8 cellular contexts compared by ENCODE assay signal in the genomic region with DNA sequence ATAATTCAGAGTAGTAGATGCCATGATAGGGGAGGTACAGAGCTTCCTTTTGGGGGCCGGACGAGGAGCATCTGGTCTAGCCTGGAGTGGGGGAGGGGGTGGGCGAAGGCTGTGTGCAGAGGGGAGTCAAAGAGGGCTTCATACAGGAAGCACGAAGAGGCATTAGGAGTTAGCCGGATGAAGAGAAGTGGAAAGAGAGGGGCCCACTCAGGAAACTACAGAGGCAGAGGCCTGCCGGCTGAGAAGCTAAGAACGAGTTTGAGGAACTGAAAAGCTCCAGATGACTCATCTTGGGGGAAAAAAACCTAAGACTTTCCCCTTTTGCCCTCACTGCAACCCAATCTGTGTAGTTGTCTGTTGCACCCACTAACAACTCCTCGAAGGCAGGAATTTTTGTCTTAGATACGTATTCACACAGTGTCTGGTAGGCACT. TPM values are rescaled to one million over a fixed set of nuclear protein-coding genes. Genes with fewer than 3 reads are reported as not detected.
DNase-seq lines count a peak whose midpoint lies in the region; ATAC-seq and TF ChIP-seq lines count a peak whose summit lies in the region.

No MANE protein-coding gene starts in this region.

- DNase-seq in CD8-positive, alpha-beta memory T cell: peak in 3 of 5 donors; percentile 40 to 64 (median 46)
- DNase-seq in SK-N-MC (ENCODE audit: low read depth, low spot score) (peak; percentile 22), ascending aorta (ENCODE audit: low spot score in 2 of 2) (peak in 1 of 2 donors; percentile 10), HK-2 (ENCODE audit: unreplicated experiment) (no peak)
- peak; percentile 50 for DNase-seq in stimulated activated CD4-positive, alpha-beta T cell treated with anti-CD3 and anti-CD28 coated beads, Interleukin-12 subunit alpha, Interleukin-12 subunit beta, amount 100 ng/mL, for 4 hours

- no peak for TF ChIP-seq CTCF in ascending aorta (IDR thresholded peaks at IDR 0.05)

- H3K9me3 Mint-ChIP-seq in CD8-positive, alpha-beta memory T cell: no peaks in the 10 kb centered on the region

- no peaks in the 10 kb centered on the region for H3K27me3 ChIP-seq in CD8-positive, alpha-beta memory T cell (ENCODE audit: insufficient read depth, low read length, poor library complexity, severe bottlenecking)
- H3K27me3 ChIP-seq in ascending aorta (no peaks in the 10 kb centered on the region), iPS-18a (ENCODE audit: control insufficient read depth, insufficient read depth, low read length) (no peaks in the 10 kb centered on the region)

- H3K27ac Mint-ChIP-seq in CD8-positive, alpha-beta memory T cell: peak overlapping the region; percentile 97 to 100 (median 99)

- ATAC-seq in GM19395 (IDR thresholded peaks at IDR 0.05; ENCODE audit: unreplicated experiment) (peak; percentile 56), HG03520 (IDR thresholded peaks at IDR 0.05; ENCODE audit: unreplicated experiment) (peak; percentile 45)

- H3K36me3 ChIP-seq in CD8-positive, alpha-beta memory T cell (ENCODE audit: insufficient read depth, low read length): peaks cover 7% of the 10 kb centered on the region
- H3K36me3 ChIP-seq in SK-N-MC (ENCODE audit: insufficient read depth, low read length) (peaks cover 14% of the 10 kb centered on the region; the same call in 1 of the 2 replicates), ascending aorta (peaks cover 8% of the 10 kb centered on the region in 2 donors), iPS-18a (ENCODE audit: control insufficient read depth, low read depth, low read length) (peaks cover 15% of the 10 kb centered on the region)

- peaks cover 48 to 56% (median 52%) of the 10 kb centered on the region in 3 donors for H3K4me1 Mint-ChIP-seq in CD8-positive, alpha-beta memory T cell

- no peaks in the 10 kb centered on the region for H3K9me3 ChIP-seq in CD8-positive, alpha-beta memory T cell (ENCODE audit: low read length)
- no peaks in the 10 kb centered on the region for H3K9me3 ChIP-seq in SK-N-MC (ENCODE audit: low read depth, low read length)
- H3K9me3 ChIP-seq in ascending aorta: no peaks in the 10 kb centered on the region
- no peaks in the 10 kb centered on the region for H3K9me3 ChIP-seq in iPS-18a (ENCODE audit: control insufficient read depth, low read depth, low read length)

- H3K4me1 ChIP-seq in CD8-positive, alpha-beta memory T cell (ENCODE audit: insufficient read depth, low read length): peaks cover 45% of the 10 kb centered on the region
- peaks cover 0 to 12% of the 10 kb centered on the region in 2 donors for H3K4me1 ChIP-seq in ascending aorta
- peaks cover 6% of the 10 kb centered on the region for H3K4me1 ChIP-seq in iPS-18a (ENCODE audit: control insufficient read depth, low read depth, low read length)

- CTCF ChIA-PET in CD8-positive, alpha-beta memory T cell (lab: Charles Lee): interaction anchor here (0.6 to 3.6 kb wide), 12 partner anchors 14 to 299 kb away, joined by 3 to 21 read pairs (median 4); a partner anchor contains a TSS

- POLR2A ChIA-PET in CD8-positive, alpha-beta memory T cell (lab: Charles Lee): interaction anchor here (0.6 to 2.9 kb wide), 30 partner anchors 15 to 1142 kb away, joined by 3 to 50 read pairs (median 6); a partner anchor contains a TSS

- peak overlapping the region; percentile 97 to 100 (median 99) for H3K4me3 Mint-ChIP-seq in CD8-positive, alpha-beta memory T cell

- peaks cover 0 to 47% (median 5%) of the 10 kb centered on the region in 3 donors for H3K36me3 Mint-ChIP-seq in CD8-positive, alpha-beta memory T cell

- peaks cover 0 to 2% of the 10 kb centered on the region in 2 donors for H3K27me3 Mint-ChIP-seq in CD8-positive, alpha-beta memory T cell

- H3K4me3 ChIP-seq in CD8-positive, alpha-beta memory T cell (ENCODE audit: low read length): peak overlapping the region; percentile 78
- H3K4me3 ChIP-seq in SK-N-MC (peak overlapping the region; percentile 88), ascending aorta (peak overlapping the region; percentile 69 to 79), iPS-18a (ENCODE audit: low read length) (peak overlapping the region; percentile 97)

- H3K9ac ChIP-seq in SK-N-MC (ENCODE audit: insufficient read length) (peak overlapping the region; percentile 80), iPS-18a (ENCODE audit: low read length) (peak overlapping the region; percentile 77)

- peak overlapping the region; percentile 91 for H3K27ac ChIP-seq in CD8-positive, alpha-beta memory T cell (ENCODE audit: low read depth, low read length)
- H3K27ac ChIP-seq in SK-N-MC: peak overlapping the region; percentile 91
- H3K27ac ChIP-seq in ascending aorta: peak overlapping the region; percentile 81 to 87
- H3K27ac ChIP-seq in iPS-18a (ENCODE audit: low read length): peak overlapping the region; percentile 90

- intact Hi-C loops in ascending aorta (cut with DNase I): loop anchor here (2.0 kb wide), 5 partner anchors 29 to 123 kb away; a partner anchor contains a TSS

RNA-seq across cellular contexts. Expression of a gene that starts 0.7 kb away (rescaled TPM):
- 10 to 100 TPM; 53.1 to 55.8 TPM for total RNA-seq in CD8-positive, alpha-beta memory T cell
- polyA plus RNA-seq in CD8-positive, alpha-beta memory T cell: 122 TPM
- total RNA-seq in ascending aorta: 49.6 TPM

RNA-seq across cellular contexts. Expression of a gene that starts 14.1 kb away (rescaled TPM):
- not detected for total RNA-seq in CD8-positive, alpha-beta memory T cell
- polyA plus RNA-seq in CD8-positive, alpha-beta memory T cell: not detected
- total RNA-seq in ascending aorta: not detected

RNA-seq across cellular contexts. Expression of a gene that starts 30.6 kb away (rescaled TPM):
- under 1 TPM; 0.39 to 0.51 TPM for total RNA-seq in CD8-positive, alpha-beta memory T cell
- not detected for polyA plus RNA-seq in CD8-positive, alpha-beta memory T cell
- total RNA-seq in ascending aorta: not detected

RNA-seq across cellular contexts. Expression of a gene that starts 49.0 kb away (rescaled TPM):
- 10 to 100 TPM; 19.2 to 20.6 TPM for total RNA-seq in CD8-positive, alpha-beta memory T cell
- polyA plus RNA-seq in CD8-positive, alpha-beta memory T cell: 14.6 TPM
- 8.9 TPM for total RNA-seq in ascending aorta

RNA-seq across cellular contexts. Expression of a gene that starts 50.5 kb away (rescaled TPM):
- total RNA-seq in CD8-positive, alpha-beta memory T cell: 100 to 1,000 TPM; 199 to 200 TPM
- polyA plus RNA-seq in CD8-positive, alpha-beta memory T cell: 95.0 TPM
- total RNA-seq in ascending aorta: 34.8 TPM
